ENCODE assay signal across 19 cellular contexts in the genomic region with DNA sequence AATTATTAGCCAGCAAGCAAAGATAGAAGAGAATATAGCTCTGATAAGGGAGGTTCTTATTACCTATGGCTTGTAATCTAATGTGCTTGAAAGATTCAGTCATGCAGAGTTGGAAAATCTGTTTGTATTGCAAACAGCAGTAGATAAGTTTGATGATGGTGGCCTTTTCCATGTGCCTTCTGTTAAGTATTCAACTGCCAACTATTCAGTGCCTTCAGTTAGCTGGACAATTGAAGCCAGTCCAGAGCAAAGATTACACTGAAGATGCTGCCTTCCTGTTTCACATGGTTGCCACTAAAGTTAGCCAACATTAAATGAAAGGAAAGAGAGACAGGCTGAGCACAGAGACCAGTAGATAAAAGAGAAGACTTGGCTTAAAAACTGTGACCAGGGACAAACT.
DNase-seq lines count a peak whose midpoint lies in the region; ATAC-seq, FAIRE-seq and TF ChIP-seq lines count a peak whose summit lies in the region.
"Had no signal": no experiment of that assay in that cellular context is flagged by ENCODE, and none has a peak within 500 bp of the region (broad histone marks: within the 10 kb centered on the region; RNA-seq: fewer than 3 reads in every experiment).

No MANE protein-coding gene starts in this region.

- H2AFZ ChIP-seq in K562 (ENCODE audit: low read depth, low read length) = no peak overlapping the region
- H2AFZ ChIP-seq: GM23248 had no signal

- peak; percentile 42 for FAIRE-seq in K562 (lab: Jason Lieb, UNC)
- FAIRE-seq: H54 had no signal

- H3K79me2 ChIP-seq in K562 (ENCODE audit: control insufficient read depth, insufficient read depth, low read length) = no peaks in the 10 kb centered on the region

- no peaks in the 10 kb centered on the region for H3K9me1 ChIP-seq in K562 (ENCODE audit: control insufficient read depth, insufficient read depth, low read length)

- H3K4me1 Mint-ChIP-seq in activated CD8-positive, alpha-beta T cell treated with anti-CD3 and anti-CD28 coated beads, Interleukin-2, amount 10 ng/mL, durations not matched to agents 7 days and 5 days (ENCODE audit: low read depth) = peaks cover 28% of the 10 kb centered on the region
- peaks cover 23% of the 10 kb centered on the region for H3K4me1 Mint-ChIP-seq in activated CD8-positive, alpha-beta T cell treated with anti-CD3 and anti-CD28 coated beads for 36 hours (ENCODE audit: low read depth)

- TF ChIP-seq CTCF in activated CD8-positive, alpha-beta T cell treated with anti-CD3 and anti-CD28 coated beads for 36 hours (IDR thresholded peaks at IDR 0.05) = no peak
- TF ChIP-seq CTCF in K562 (IDR thresholded peaks at IDR 0.05 in 2 of 3, conservative IDR thresholded peaks at IDR 0.05 in 1 of 3; ENCODE audit: insufficient read depth in 2 of 3, low read depth in 1 of 3, low read length in 3 of 3) (no peak), liver (IDR thresholded peaks at IDR 0.05; ENCODE audit: low read depth, low read length, missing input control) (no peak), gastrocnemius medialis (IDR thresholded peaks at IDR 0.05 in 4 of 5, conservative IDR thresholded peaks at IDR 0.05 in 1 of 5) (no peak)

- no peaks in the 10 kb centered on the region for H4K20me1 ChIP-seq in K562 (replicated peaks; ENCODE audit: control insufficient read depth, insufficient read depth, low read length)
- H4K20me1 ChIP-seq: BLaER1 had no signal

- no peaks in the 10 kb centered on the region for H3K9me3 ChIP-seq in K562 (replicated peaks; ENCODE audit: control insufficient read depth, insufficient read depth, low read depth, low read length)
- no peaks in the 10 kb centered on the region for H3K9me3 ChIP-seq in liver (ENCODE audit: control insufficient read depth in 4 of 4, low read length in 3 of 4)
- no peaks in the 10 kb centered on the region for H3K9me3 ChIP-seq in gastrocnemius medialis
- H3K9me3 ChIP-seq: BLaER1, Caco-2 had no signal

- TF ChIP-seq POLR2A in K562 (conservative IDR thresholded peaks at IDR 0.05) = no peak
- no peak for TF ChIP-seq POLR2A in gastrocnemius medialis (IDR thresholded peaks at IDR 0.05)

- H3K27ac ChIP-seq in K562 (ENCODE audit: extremely low read depth, low read depth, low read length) = no peak overlapping the region
- H3K27ac ChIP-seq in liver (ENCODE audit: low read depth in 1 of 2, low read length in 2 of 2) = no peak overlapping the region
- peak overlapping the region; percentile 56 to 83 (median 79) for H3K27ac ChIP-seq in gastrocnemius medialis
- H3K27ac ChIP-seq: 22Rv1, BLaER1, GM23248, HL-60 had no signal

- H3K36me3 ChIP-seq in K562 (ENCODE audit: control insufficient read depth, insufficient read depth, low read length) (no peaks in the 10 kb centered on the region), liver (ENCODE audit: control insufficient read depth in 4 of 4, insufficient read depth in 3 of 4, low read depth in 1 of 4, low read length in 3 of 4) (no peaks in the 10 kb centered on the region), gastrocnemius medialis (no peaks in the 10 kb centered on the region)
- H3K36me3 ChIP-seq: BLaER1 had no signal

- POLR2A ChIA-PET in activated CD8-positive, alpha-beta T cell treated with anti-CD3 and anti-CD28 coated beads, Interleukin-2, amount 10 ng/mL, durations not matched to agents 7 days and 5 days (lab: Charles Lee) = no interaction called here
- POLR2A ChIA-PET in activated CD8-positive, alpha-beta T cell treated with anti-CD3 and anti-CD28 coated beads for 36 hours (lab: Charles Lee) = interaction anchor here (0.6 kb wide), 1 partner anchor 96 kb away, joined by 3 read pairs; no protein-coding TSS in a partner anchor
- POLR2A ChIA-PET in K562 (lab: Yijun Ruan, JAX) = interaction anchor here (0.9 kb wide), 1 partner anchor 17 kb away, joined by 3 read pairs; no protein-coding TSS in a partner anchor

- no peaks in the 10 kb centered on the region for H3K27me3 Mint-ChIP-seq in activated CD8-positive, alpha-beta T cell treated with anti-CD3 and anti-CD28 coated beads, Interleukin-2, amount 10 ng/mL, durations not matched to agents 7 days and 5 days (ENCODE audit: low read depth)
- H3K27me3 Mint-ChIP-seq in activated CD8-positive, alpha-beta T cell treated with anti-CD3 and anti-CD28 coated beads for 36 hours = no peaks in the 10 kb centered on the region
- H3K27me3 Mint-ChIP-seq: CD8-positive, alpha-beta memory T cell had no signal

- in situ Hi-C loops in K562 (cut with MboI) = no loop called here
- in situ Hi-C loops in gastrocnemius medialis (cut with MboI; ENCODE audit: low sequenced_read_pairs in 4 of 4) = no loop called here

- no peak for TF ChIP-seq EP300 in K562 (IDR thresholded peaks at IDR 0.05; ENCODE audit: low read length)

- H3K4me1 ChIP-seq in K562 (replicated peaks in 1 of 2; ENCODE audit: control insufficient read depth in 2 of 2, insufficient read depth in 2 of 2, low read length in 2 of 2) (peaks cover 0 to 4% of the 10 kb centered on the region in 2 experiments; a peak in 1 of 5 replicates), liver (ENCODE audit: control insufficient read depth in 4 of 4, insufficient read depth in 4 of 4, low read length in 3 of 4) (peaks cover 0 to 2% (median 0%) of the 10 kb centered on the region in 4 donors), gastrocnemius medialis (peaks cover 59 to 70% of the 10 kb centered on the region in 2 donors)

- H3K9ac ChIP-seq in K562 (ENCODE audit: insufficient read depth in 1 of 2, low read depth in 2 of 2, low read length in 2 of 2) = no peak overlapping the region
- no peak overlapping the region for H3K9ac ChIP-seq in liver (ENCODE audit: low read depth in 1 of 2, low read length in 2 of 2)
- H3K9ac ChIP-seq: BLaER1, GM23248 had no signal

- H3K27me3 ChIP-seq in K562 (ENCODE audit: control insufficient read depth in 2 of 2, insufficient read depth in 2 of 2, low read length in 2 of 2) (no peaks in the 10 kb centered on the region), liver (ENCODE audit: control insufficient read depth in 4 of 4, insufficient read depth in 4 of 4, low read length in 3 of 4) (no peaks in the 10 kb centered on the region), gastrocnemius medialis (no peaks in the 10 kb centered on the region)
- H3K27me3 ChIP-seq: BLaER1 had no signal

- peaks cover 13% of the 10 kb centered on the region for H3K36me3 Mint-ChIP-seq in activated CD8-positive, alpha-beta T cell treated with anti-CD3 and anti-CD28 coated beads, Interleukin-2, amount 10 ng/mL, durations not matched to agents 7 days and 5 days (ENCODE audit: low read depth)
- peaks cover 3% of the 10 kb centered on the region for H3K36me3 Mint-ChIP-seq in activated CD8-positive, alpha-beta T cell treated with anti-CD3 and anti-CD28 coated beads for 36 hours (ENCODE audit: low read depth)

- no TSS peak for BruUV-seq in K562 (replicated peaks; lab: Mats Ljungman, UMichigan)

- H3K4me3 ChIP-seq in K562 (no peak overlapping the region), liver (ENCODE audit: low read depth in 1 of 3, low read length in 3 of 3) (no peak overlapping the region), gastrocnemius medialis (no peak overlapping the region)
- H3K4me3 ChIP-seq: BLaER1, GM23248 had no signal

- no peak for DNase-seq in activated CD8-positive, alpha-beta T cell treated with anti-CD3 and anti-CD28 coated beads, Interleukin-2, amount 10 ng/mL, durations not matched to agents 7 days and 5 days
- no peak for DNase-seq in activated CD8-positive, alpha-beta T cell treated with anti-CD3 and anti-CD28 coated beads for 36 hours
- DNase-seq in K562 (ENCODE audit: extremely low read depth in 1 of 4, low spot score in 3 of 4) (no peak), gastrocnemius medialis (no peak), retina (no peak)
- DNase-seq: AML-193; Caco-2; CD8-positive, alpha-beta memory T cell; DMS53; GF-D8; GM23248 had no signal

- intact Hi-C loops in activated CD8-positive, alpha-beta T cell treated with anti-CD3 and anti-CD28 coated beads for 36 hours (cut with micrococcal nuclease) = loop anchor here (10.0 kb wide), 1 partner anchor 89 kb away; no protein-coding TSS in a partner anchor
- intact Hi-C loops in K562 (cut with micrococcal nuclease) (no loop called here), gastrocnemius medialis (cut with DNase I; ENCODE audit: low total_unique reads) (loop anchor here (5.0 kb wide), 2 partner anchors 152 to 198 kb away; a partner anchor contains a TSS)

- peaks cover 14% of the 10 kb centered on the region for H3K9me3 Mint-ChIP-seq in activated CD8-positive, alpha-beta T cell treated with anti-CD3 and anti-CD28 coated beads, Interleukin-2, amount 10 ng/mL, durations not matched to agents 7 days and 5 days (ENCODE audit: insufficient read depth)
- no peaks in the 10 kb centered on the region for H3K9me3 Mint-ChIP-seq in activated CD8-positive, alpha-beta T cell treated with anti-CD3 and anti-CD28 coated beads for 36 hours
- H3K9me3 Mint-ChIP-seq: CD8-positive, alpha-beta memory T cell had no signal

- peak overlapping the region; percentile 11 for H3K27ac Mint-ChIP-seq in activated CD8-positive, alpha-beta T cell treated with anti-CD3 and anti-CD28 coated beads, Interleukin-2, amount 10 ng/mL, durations not matched to agents 7 days and 5 days
- no peak overlapping the region for H3K27ac Mint-ChIP-seq in activated CD8-positive, alpha-beta T cell treated with anti-CD3 and anti-CD28 coated beads for 36 hours
- H3K27ac Mint-ChIP-seq: CD8-positive, alpha-beta memory T cell had no signal

- no peak for ATAC-seq in activated CD8-positive, alpha-beta T cell treated with anti-CD3 and anti-CD28 coated beads, Interleukin-2, amount 10 ng/mL, durations not matched to agents 7 days and 5 days
- no peak for ATAC-seq in activated CD8-positive, alpha-beta T cell treated with anti-CD3 and anti-CD28 coated beads for 36 hours
- no peak for ATAC-seq in K562
- ATAC-seq in gastrocnemius medialis = no peak
- no peak for ATAC-seq in GM19328 (IDR thresholded peaks at IDR 0.05; ENCODE audit: unreplicated experiment)
- ATAC-seq in HG03460 (IDR thresholded peaks at IDR 0.05; ENCODE audit: unreplicated experiment) = no peak
- ATAC-seq: HCT116 had no signal

- CTCF ChIA-PET in activated CD8-positive, alpha-beta T cell treated with anti-CD3 and anti-CD28 coated beads, Interleukin-2, amount 10 ng/mL, durations not matched to agents 7 days and 5 days (lab: Charles Lee) = interaction anchor here (1.0 kb wide), 1 partner anchor 78 kb away, joined by 3 read pairs; no protein-coding TSS in a partner anchor
- CTCF ChIA-PET in activated CD8-positive, alpha-beta T cell treated with anti-CD3 and anti-CD28 coated beads for 36 hours (lab: Charles Lee) = no interaction called here
- CTCF ChIA-PET in K562 (lab: Yijun Ruan, JAX; ENCODE audit: low intra/inter-chr PET ratio) = no interaction called here

- no peak overlapping the region for H3K4me3 Mint-ChIP-seq in activated CD8-positive, alpha-beta T cell treated with anti-CD3 and anti-CD28 coated beads, Interleukin-2, amount 10 ng/mL, durations not matched to agents 7 days and 5 days
- no peak overlapping the region for H3K4me3 Mint-ChIP-seq in activated CD8-positive, alpha-beta T cell treated with anti-CD3 and anti-CD28 coated beads for 36 hours
- H3K4me3 Mint-ChIP-seq: CD8-positive, alpha-beta memory T cell had no signal

- TF ChIP-seq RAD21 in K562 (CRISPR knock-in tag; conservative IDR thresholded peaks at IDR 0.05 in 1 of 2, IDR thresholded peaks at IDR 0.05 in 1 of 2) (no peak), liver (IDR thresholded peaks at IDR 0.05) (peak; percentile 21 to 22)

- H3K4me2 ChIP-seq in K562 (ENCODE audit: insufficient read depth, low read length) = no peak overlapping the region
- H3K4me2 ChIP-seq: BLaER1 had no signal

TF ChIP-seq in liver, 16 proteins besides CTCF, POLR2A, EP300 and RAD21 (continues in another document):
- TF ChIP-seq JUND (IDR thresholded peaks at IDR 0.05) = peak in 1 of 2 donors; percentile 31

Comparison
In these comparisons a context has a peak if more than half of its experiments do, and no peak if none do; other contexts are left out.
1. H3K27ac ChIP-seq: peak in gastrocnemius medialis (4 of 4); none in K562 (single experiment) and liver (0 of 2).